Comparison of ENCODE assay signal across 14 cellular contexts in the genomic region with DNA sequence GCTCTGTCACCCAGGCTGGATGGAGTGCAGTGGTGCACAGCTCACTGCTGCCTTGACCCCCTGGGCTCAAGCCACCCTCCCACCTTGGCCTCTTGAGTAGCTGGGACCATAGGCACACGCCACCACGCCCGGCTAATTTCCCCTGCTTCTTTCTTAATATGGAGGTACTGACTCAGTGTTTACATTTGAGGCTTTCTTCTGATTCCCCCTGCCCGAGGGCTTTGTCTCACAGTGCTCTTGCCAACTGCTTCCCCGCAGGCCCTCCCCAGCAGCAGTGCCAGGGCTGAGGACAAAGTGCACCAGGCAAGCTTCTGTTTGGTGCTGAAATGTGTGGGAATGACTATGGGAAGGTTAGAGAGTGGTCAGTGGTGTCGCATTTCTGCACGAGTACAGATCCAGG.
DNase-seq lines count a peak whose midpoint lies in the region; TF ChIP-seq lines count a peak whose summit lies in the region.
"Had no signal": no experiment of that assay in that cellular context is flagged by ENCODE, and none has a peak within 500 bp of the region (broad histone marks: within the 10 kb centered on the region; RNA-seq: fewer than 3 reads in every experiment).

No MANE protein-coding gene starts in this region.

- no peak for TF ChIP-seq CTCF in fibroblast of pulmonary artery (IDR thresholded peaks at IDR 0.05; ENCODE audit: low read length, missing control alignments)

- DNase-seq in DMS 273 (lab: John Stamatoyannopoulos, UW; ENCODE audit: unreplicated experiment) (peak; percentile 7), DMS 273 treated with DMSO at 0.1 percent for 48 hours (lab: John Stamatoyannopoulos, UW) (no peak), T1000 (lab: John Stamatoyannopoulos, UW) (peak; percentile 80), fibroblast of pulmonary artery (ENCODE audit: low read depth) (peak; percentile 8), skeletal muscle cell (ENCODE audit: low read depth) (peak; percentile 23), DMS53 (lab: John Stamatoyannopoulos, UW) (no peak), NCI-H1436 (lab: John Stamatoyannopoulos, UW) (no peak)
- DNase-seq in activated CD4-positive, alpha-beta T cell treated with anti-CD3 and anti-CD28 coated beads, Interleukin-2, amount 50 U/mL, for 1 hour, result no peak
- DNase-seq: activated CD4-positive, CD25-positive, alpha-beta regulatory T cell treated with anti-CD3 and anti-CD28 coated beads, Interleukin-2, amount 50 U/mL, for 72 hours; activated naive CD8-positive, alpha-beta T cell treated with anti-CD3 and anti-CD28 coated beads for 36 hours; colonic mucosa; HCEC 1CT; T-cell had no signal

- no peak overlapping the region for H3K4me3 ChIP-seq in fibroblast of pulmonary artery (replicated peaks; ENCODE audit: low read depth, low read length)
- no peak overlapping the region for H3K4me3 ChIP-seq in skeletal muscle cell (ENCODE audit: low read depth, low read length)
- H3K4me3 ChIP-seq: colonic mucosa, suprapubic skin had no signal

Comparison
In these comparisons a context has a peak if more than half of its experiments do, and no peak if none do; other contexts are left out.
1. DNase-seq: peak in DMS 273 (single experiment), T1000 (single experiment), fibroblast of pulmonary artery (single experiment) and skeletal muscle cell (single experiment); none in DMS 273 treated with DMSO at 0.1 percent for 48 hours (single experiment), activated CD4-positive, alpha-beta T cell treated with anti-CD3 and anti-CD28 coated beads, Interleukin-2, amount 50 U/mL, for 1 hour (single experiment), DMS53 (single experiment) and NCI-H1436 (single experiment).